Comparison of ENCODE assay signal across 1 cellular context in genomic region chr7:99325597-99326407, GRCh38.
TF ChIP-seq lines count a peak whose summit lies in the region.

Gene ARPC1A (plus strand): TSS chr7:99325898. CDS start chr7:99333354, 7,456 bp downstream.

TF ChIP-seq in HepG2, 621 proteins besides CTCF, POLR2A, EP300 and RAD21 (continued from another document and continues in another):
- TF ChIP-seq STAT6 (CRISPR knock-in tag; IDR thresholded peaks at IDR 0.05; ENCODE audit: borderline replicate concordance) (peak; percentile 70; the same call in 1 of the 2 replicates), ZNF552 (CRISPR knock-in tag; IDR thresholded peaks at IDR 0.05; ENCODE audit: borderline replicate concordance) (peak; percentile 80; the same call in 1 of the 2 replicates), EEA1 (CRISPR knock-in tag; IDR thresholded peaks at IDR 0.05; ENCODE audit: borderline replicate concordance) (peak; percentile 77), MXD3 (CRISPR knock-in tag; IDR thresholded peaks at IDR 0.05) (peak; percentile 85), ZNF761 (CRISPR knock-in tag; conservative IDR thresholded peaks at IDR 0.05) (no peak), GPN1 (CRISPR knock-in tag; IDR thresholded peaks at IDR 0.05; ENCODE audit: borderline replicate concordance) (no peak), MLXIP (CRISPR knock-in tag; IDR thresholded peaks at IDR 0.05; ENCODE audit: borderline replicate concordance) (no peak), ZNF569 (CRISPR knock-in tag; IDR thresholded peaks at IDR 0.05; ENCODE audit: borderline replicate concordance) (no peak), ZBTB38 (CRISPR knock-in tag; IDR thresholded peaks at IDR 0.05) (peak; percentile 74), PBX2 (CRISPR knock-in tag; IDR thresholded peaks at IDR 0.05) (no peak), ZNF225 (CRISPR knock-in tag; IDR thresholded peaks at IDR 0.05) (no peak; the same call in 1 of the 2 replicates), MIER2 (CRISPR knock-in tag; IDR thresholded peaks at IDR 0.05) (no peak), ZSCAN31 (CRISPR knock-in tag; IDR thresholded peaks at IDR 0.05; ENCODE audit: low read depth) (peak; percentile 80), ELK4 (CRISPR knock-in tag; IDR thresholded peaks at IDR 0.05; ENCODE audit: borderline replicate concordance) (peak; percentile 75; the same call in 1 of the 2 replicates), ZNF329 (CRISPR knock-in tag; IDR thresholded peaks at IDR 0.05; ENCODE audit: low read depth) (no peak; the same call in 1 of the 2 replicates), SNAPC4 (CRISPR knock-in tag; IDR thresholded peaks at IDR 0.05) (no peak), ZNF317 (CRISPR knock-in tag; IDR thresholded peaks at IDR 0.05) (0 out of 2 replicates have a peak, but pooled peaks have one; percentile 47), SKIL (CRISPR knock-in tag; IDR thresholded peaks at IDR 0.05; ENCODE audit: borderline replicate concordance) (no peak), ZBTB8A (CRISPR knock-in tag; IDR thresholded peaks at IDR 0.05; ENCODE audit: borderline replicate concordance, low read depth) (no peak), MIER3 (CRISPR knock-in tag; IDR thresholded peaks at IDR 0.05; ENCODE audit: borderline replicate concordance) (0 out of 2 replicates have a peak, but pooled peaks have one; percentile 63), SRSF4 (IDR thresholded peaks at IDR 0.05; ENCODE audit: low read depth, low read length, poor library complexity, severe bottlenecking) (no peak), SAP130 (CRISPR knock-in tag; IDR thresholded peaks at IDR 0.05; ENCODE audit: low read depth) (peak; percentile 96), TAF1 (CRISPR knock-in tag; IDR thresholded peaks at IDR 0.05) (peak; percentile 96), MXD4 (CRISPR knock-in tag; IDR thresholded peaks at IDR 0.05) (peak; percentile 87; the same call in 1 of the 2 replicates), MED8 (CRISPR knock-in tag; IDR thresholded peaks at IDR 0.05; ENCODE audit: insufficient replicate concordance) (no peak), AKAP8 (CRISPR knock-in tag; IDR thresholded peaks at IDR 0.05) (peak; percentile 50; the same call in 1 of the 2 replicates), SPEN (CRISPR knock-in tag; IDR thresholded peaks at IDR 0.05; ENCODE audit: low read depth) (peak; percentile 98), ZNF850 (CRISPR knock-in tag; conservative IDR thresholded peaks at IDR 0.05) (no peak), MTERF4 (CRISPR knock-in tag; IDR thresholded peaks at IDR 0.05) (no peak), HNF1A (IDR thresholded peaks at IDR 0.05; ENCODE audit: low read depth) (no peak), HNF1A (CRISPR knock-in tag; IDR thresholded peaks at IDR 0.05; ENCODE audit: borderline replicate concordance) (peak; percentile 56; the same call in 1 of the 2 replicates), IRX3 (CRISPR knock-in tag; IDR thresholded peaks at IDR 0.05; ENCODE audit: borderline replicate concordance, low read depth) (peak; percentile 46; the same call in 1 of the 2 replicates), ZNF121 (CRISPR knock-in tag; IDR thresholded peaks at IDR 0.05) (peak; percentile 64; the same call in 1 of the 2 replicates), ZC3H4 (CRISPR knock-in tag; IDR thresholded peaks at IDR 0.05; ENCODE audit: borderline replicate concordance) (no peak), SMARCC2 (IDR thresholded peaks at IDR 0.05) (no peak), REL (CRISPR knock-in tag; conservative IDR thresholded peaks at IDR 0.05) (peak; percentile 87; the same call in 1 of the 2 replicates)
